ENCODE assay signal across 18 cellular contexts in genomic region chr15:75920079-75920478, GRCh38.
"Had no signal": no experiment of that assay in that cellular context is flagged by ENCODE, and none has a peak within 500 bp of the region (broad histone marks: within the 10 kb centered on the region; RNA-seq: fewer than 3 reads in every experiment).

No MANE protein-coding gene starts in this region.

- H3K4me3 ChIP-seq: mucosa of descending colon, thoracic aorta had no signal

- H3K27me3 Mint-ChIP-seq: activated CD8-positive, alpha-beta memory T cell treated with anti-CD3 and anti-CD28 coated beads, Interleukin-2, amount 10 ng/mL, durations not matched to agents 7 days and 5 days; activated naive CD8-positive, alpha-beta T cell treated with anti-CD3 and anti-CD28 coated beads for 36 hours; effector memory CD8-positive, alpha-beta T cell; progenitor cell of endocrine pancreas; stimulated activated naive CD8-positive, alpha-beta T cell treated with anti-CD3 and anti-CD28 coated beads, Interleukin-15, amount 100 ng/mL, for 72 hours had no signal

- DNase-seq: activated CD8-positive, alpha-beta memory T cell treated with anti-CD3 and anti-CD28 coated beads, Interleukin-2, amount 10 ng/mL, durations not matched to agents 7 days and 5 days; activated gamma-delta T cell treated with Interleukin-2 at 50 U/mL for 16 hours; activated naive CD8-positive, alpha-beta T cell treated with anti-CD3 and anti-CD28 coated beads for 36 hours; activated T-cell treated with anti-CD3 and anti-CD28 coated beads, Interleukin-2, amount 50 U/mL, for 48 hours; aorta; caudate nucleus; cortex of kidney; effector memory CD8-positive, alpha-beta T cell; immature natural killer cell; left colon; mucosa of descending colon; natural killer cell; stimulated activated CD4-positive, alpha-beta T cell treated with anti-CD3 and anti-CD28 coated beads, Interleukin-4, amount 100 ng/mL, for 1 hour; stimulated activated naive CD8-positive, alpha-beta T cell treated with anti-CD3 and anti-CD28 coated beads, Interleukin-15, amount 100 ng/mL, for 72 hours; T-helper 2 cell had no signal

- H3K4me3 Mint-ChIP-seq: activated CD8-positive, alpha-beta memory T cell treated with anti-CD3 and anti-CD28 coated beads, Interleukin-2, amount 10 ng/mL, durations not matched to agents 7 days and 5 days; activated naive CD8-positive, alpha-beta T cell treated with anti-CD3 and anti-CD28 coated beads for 36 hours; effector memory CD8-positive, alpha-beta T cell; immature natural killer cell; natural killer cell; stimulated activated naive CD8-positive, alpha-beta T cell treated with anti-CD3 and anti-CD28 coated beads, Interleukin-15, amount 100 ng/mL, for 72 hours had no signal

- H3K9me3 ChIP-seq: mucosa of descending colon, thoracic aorta had no signal

- H3K27ac ChIP-seq: epithelial cell of prostate, thoracic aorta had no signal

- H3K27ac Mint-ChIP-seq: activated CD8-positive, alpha-beta memory T cell treated with anti-CD3 and anti-CD28 coated beads, Interleukin-2, amount 10 ng/mL, durations not matched to agents 7 days and 5 days; activated naive CD8-positive, alpha-beta T cell treated with anti-CD3 and anti-CD28 coated beads for 36 hours; effector memory CD8-positive, alpha-beta T cell; immature natural killer cell; progenitor cell of endocrine pancreas; stimulated activated naive CD8-positive, alpha-beta T cell treated with anti-CD3 and anti-CD28 coated beads, Interleukin-15, amount 100 ng/mL, for 72 hours had no signal

- ATAC-seq: activated CD8-positive, alpha-beta memory T cell treated with anti-CD3 and anti-CD28 coated beads, Interleukin-2, amount 10 ng/mL, durations not matched to agents 7 days and 5 days; effector memory CD8-positive, alpha-beta T cell; left colon; mucosa of descending colon; natural killer cell; stimulated activated naive CD8-positive, alpha-beta T cell treated with anti-CD3 and anti-CD28 coated beads, Interleukin-15, amount 100 ng/mL, for 72 hours had no signal

- H3K9me3 Mint-ChIP-seq: activated naive CD8-positive, alpha-beta T cell treated with anti-CD3 and anti-CD28 coated beads for 36 hours; effector memory CD8-positive, alpha-beta T cell; immature natural killer cell; natural killer cell; stimulated activated naive CD8-positive, alpha-beta T cell treated with anti-CD3 and anti-CD28 coated beads, Interleukin-15, amount 100 ng/mL, for 72 hours had no signal
